ENCODE assay signal across 13 cellular contexts in the genomic region with DNA sequence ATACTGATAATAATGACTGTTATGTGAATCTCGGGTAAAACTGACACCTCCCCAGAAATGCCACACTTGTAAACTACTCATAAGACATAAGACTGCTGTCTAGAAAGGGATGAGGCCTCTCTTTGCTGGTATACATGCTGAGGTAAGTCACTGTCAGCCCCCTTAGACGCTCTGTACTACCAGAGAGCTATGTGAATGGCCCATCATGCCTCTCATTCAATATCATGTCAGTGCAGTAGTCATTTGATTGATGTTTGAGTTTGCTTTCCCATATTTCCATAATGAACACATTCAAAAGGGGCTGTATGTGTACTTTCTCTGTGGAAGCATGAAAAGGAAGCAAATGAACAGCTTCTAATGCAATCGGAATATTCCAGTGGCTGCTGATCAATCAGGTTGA.
"Had no signal": no experiment of that assay in that cellular context is flagged by ENCODE, and none has a peak within 500 bp of the region (broad histone marks: within the 10 kb centered on the region; RNA-seq: fewer than 3 reads in every experiment).

No MANE protein-coding gene starts in this region.

- H3K27ac ChIP-seq: neural progenitor cell, neutrophil, pancreas, prostate gland, right atrium auricular region, spleen, suprapubic skin, testis, tibial artery, transverse colon, upper lobe of right lung, uterus had no signal

- H3K9me3 ChIP-seq: neutrophil, pancreas, prostate gland, right atrium auricular region, suprapubic skin, testis, tibial artery, transverse colon, upper lobe of right lung, uterus had no signal

- H2AFZ ChIP-seq: neural progenitor cell had no signal

- H3K9ac ChIP-seq: neural progenitor cell had no signal

- H3K4me1 ChIP-seq: prostate gland, testis, tibial artery, upper lobe of right lung, uterus had no signal

- H3K4me3 ChIP-seq: neural progenitor cell, pancreas, prostate gland, right atrium auricular region, skin epidermis, suprapubic skin, testis, tibial artery, transverse colon, uterus had no signal

- H3K27me3 ChIP-seq: neural progenitor cell, neutrophil, pancreas, right atrium auricular region, spleen, suprapubic skin, testis, tibial artery, transverse colon, upper lobe of right lung, uterus had no signal

- DNase-seq: spleen, upper lobe of right lung had no signal

- H3K36me3 ChIP-seq: neural progenitor cell, neutrophil, pancreas, prostate gland, right atrium auricular region, spleen, suprapubic skin, tibial artery, transverse colon, upper lobe of right lung, uterus had no signal
